Comparison of ENCODE assay signal across 8 cellular contexts in the genomic region with DNA sequence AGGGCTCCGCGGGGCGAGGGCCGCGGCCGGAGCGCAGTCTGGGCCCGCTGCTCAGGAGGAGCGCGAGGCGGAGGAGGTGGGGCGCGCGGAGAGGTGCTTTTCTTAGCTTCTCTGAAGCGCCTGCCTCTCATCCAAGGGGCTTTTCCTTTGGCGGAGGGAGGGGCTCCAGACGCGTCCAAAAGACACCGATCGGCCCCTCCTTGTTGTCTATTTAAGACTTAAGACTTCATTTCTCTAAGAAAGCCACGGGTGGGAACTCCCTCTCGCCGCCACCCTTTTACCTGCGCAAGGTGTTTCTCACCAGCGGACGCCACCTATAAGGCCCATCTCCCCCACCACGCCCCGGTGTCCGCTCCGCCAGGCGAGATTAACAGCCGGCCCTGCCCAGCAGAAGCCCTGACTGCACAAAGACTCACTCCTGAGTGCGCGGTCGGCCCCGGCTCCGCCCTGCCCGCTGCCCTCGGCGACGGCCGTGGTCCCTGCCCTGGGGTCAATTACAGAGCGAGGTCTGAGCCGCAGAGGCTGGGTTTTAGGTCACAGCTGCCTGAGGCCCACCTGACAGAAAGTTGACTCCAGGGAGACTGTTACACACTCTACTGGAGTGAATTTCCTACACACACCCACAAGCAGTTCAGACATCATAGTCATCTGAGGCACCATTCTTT. TPM values are rescaled to one million over a fixed set of nuclear protein-coding genes. Genes with fewer than 3 reads are reported as not detected.
DNase-seq lines count a peak whose midpoint lies in the region; ATAC-seq, FAIRE-seq and TF ChIP-seq lines count a peak whose summit lies in the region.

TSS of gene DSC2 (minus strand) at position 402 of the 665 bp plus-strand sequence. CDS start 450 bp downstream, outside the sequence.

- H3K27me3 Mint-ChIP-seq in stimulated activated naive CD8-positive, alpha-beta T cell treated with anti-CD3 and anti-CD28 coated beads, Interleukin-15, amount 100 ng/mL, for 72 hours: peaks cover 54% of the 10 kb centered on the region

- intact Hi-C loops in kidney (cut with DNase I): no loop called here

- H3K9ac ChIP-seq in kidney (ENCODE audit: low read length in 2 of 2): peak within 1 kb of the TSS; percentile 57 to 75

- in situ Hi-C loops in astrocyte of the cerebellum (cut with HindIII; ENCODE audit: low sequenced_read_pairs): no loop called here

- no peaks in the 10 kb centered on the region for H3K9me3 ChIP-seq in kidney (ENCODE audit: control insufficient read depth in 1 of 2, low read length in 2 of 2)

- no peak for FAIRE-seq in kidney (lab: Jason Lieb, UNC)

- no peak within 1 kb of the TSS for H3K27ac Mint-ChIP-seq in stimulated activated naive CD8-positive, alpha-beta T cell treated with anti-CD3 and anti-CD28 coated beads, Interleukin-15, amount 100 ng/mL, for 72 hours

- peak; percentile 40 for DNase-seq in HT-29 (ENCODE audit: low spot score)
- no peak for DNase-seq in astrocyte of the cerebellum (ENCODE audit: low read depth)
- peak; percentile 83 for DNase-seq in kidney
- DNase-seq in stimulated activated naive CD8-positive, alpha-beta T cell treated with anti-CD3 and anti-CD28 coated beads, Interleukin-15, amount 100 ng/mL, for 72 hours: no peak
- no peak for DNase-seq in germinal center (ENCODE audit: low spot score)

- peak within 1 kb of the TSS; percentile 70 to 77 for H3K4me3 Mint-ChIP-seq in stimulated activated naive CD8-positive, alpha-beta T cell treated with anti-CD3 and anti-CD28 coated beads, Interleukin-15, amount 100 ng/mL, for 72 hours

- TF ChIP-seq CTCF in astrocyte of the cerebellum (IDR thresholded peaks at IDR 0.05; ENCODE audit: low read depth, low read length, missing control alignments) (no peak), kidney (IDR thresholded peaks at IDR 0.05; ENCODE audit: borderline replicate concordance, extremely low read depth, insufficient read depth) (no peak)

- H3K4me1 ChIP-seq in kidney (ENCODE audit: control insufficient read depth in 1 of 2, insufficient read depth in 1 of 2, low read depth in 1 of 2, low read length in 2 of 2): peaks cover 5% of the 10 kb centered on the region in 2 donors

- H3K4me1 Mint-ChIP-seq in stimulated activated naive CD8-positive, alpha-beta T cell treated with anti-CD3 and anti-CD28 coated beads, Interleukin-15, amount 100 ng/mL, for 72 hours: no peaks in the 10 kb centered on the region

- H3K27ac ChIP-seq in kidney (ENCODE audit: low read depth in 2 of 2, low read length in 2 of 2): peak within 1 kb of the TSS; percentile 62 to 87

- H3K9me3 Mint-ChIP-seq in stimulated activated naive CD8-positive, alpha-beta T cell treated with anti-CD3 and anti-CD28 coated beads, Interleukin-15, amount 100 ng/mL, for 72 hours: no peaks in the 10 kb centered on the region

- no peaks in the 10 kb centered on the region for H3K36me3 ChIP-seq in kidney (ENCODE audit: control insufficient read depth in 1 of 2, insufficient read depth in 2 of 2, low read length in 2 of 2)

- peak; percentile 67 for ATAC-seq in stimulated activated naive CD8-positive, alpha-beta T cell treated with anti-CD3 and anti-CD28 coated beads, Interleukin-15, amount 100 ng/mL, for 72 hours
- ATAC-seq in GM18858 (IDR thresholded peaks at IDR 0.05; ENCODE audit: unreplicated experiment): no peak
- ATAC-seq in HG03354 (IDR thresholded peaks at IDR 0.05; ENCODE audit: poor library complexity, severe bottlenecking, unreplicated experiment): no peak
- ATAC-seq in HG02840 (IDR thresholded peaks at IDR 0.05; ENCODE audit: low FRiP score, unreplicated experiment): no peak

- H3K4me3 ChIP-seq in astrocyte of the cerebellum (ENCODE audit: low read depth, low read length) (peak within 1 kb of the TSS; percentile 57), kidney (ENCODE audit: low read length in 2 of 2) (peak within 1 kb of the TSS; percentile 59 to 71)

RNA-seq across cellular contexts. Expression of gene DSC2, which starts in this region (rescaled TPM):
- total RNA-seq in HT-29 (2014; rRNA removed; shearing (Covaris generic)): 4.9 and 5.7 TPM in 2 replicates
- 19.8 TPM for total RNA-seq in kidney
- 4.1 TPM for polyA plus RNA-seq in kidney (ENCODE audit: insufficient read depth, low read depth, low replicate concordance)

Comparison
In these comparisons a context has a peak if more than half of its experiments do, and no peak if none do; other contexts are left out.
1. DNase-seq: peak in HT-29 (single experiment) and kidney (single experiment); none in astrocyte of the cerebellum (single experiment), stimulated activated naive CD8-positive, alpha-beta T cell treated with anti-CD3 and anti-CD28 coated beads, Interleukin-15, amount 100 ng/mL, for 72 hours (0 of 2) and germinal center (single experiment).